In genomic region chr1:2412395-2412772, GRCh38 we compare ENCODE assay signal across 8 cellular contexts. TPM values are rescaled to one million over a fixed set of nuclear protein-coding genes. Genes with fewer than 3 reads are reported as not detected.
DNase-seq lines count a peak whose midpoint lies in the region; ATAC-seq and TF ChIP-seq lines count a peak whose summit lies in the region.

Gene PEX10, minus strand, starts transcription at chr1:2412564. Its CDS starts 62 bp downstream, at chr1:2412502.

- ATAC-seq in GM18502 (IDR thresholded peaks at IDR 0.05; ENCODE audit: poor library complexity, unreplicated experiment) (peak; percentile 86), HG02943 (IDR thresholded peaks at IDR 0.05; ENCODE audit: low read depth, unreplicated experiment) (peak; percentile 77), psoas muscle (peak; percentile 96 to 97 (median 97))

- H3K4me3 ChIP-seq in right atrium auricular region, result peak within 1 kb of the TSS; percentile 76 to 86
- H3K4me3 ChIP-seq in psoas muscle, result peak within 1 kb of the TSS; percentile 100
- H3K4me3 ChIP-seq in urinary bladder (ENCODE audit: low read depth, low read length), result peak within 1 kb of the TSS; percentile 82

- TF ChIP-seq CTCF in right atrium auricular region (IDR thresholded peaks at IDR 0.05) (no peak), psoas muscle (IDR thresholded peaks at IDR 0.05) (no peak)

- H3K9me3 ChIP-seq in right atrium auricular region, result no peaks in the 10 kb centered on the region
- H3K9me3 ChIP-seq in psoas muscle, result no peaks in the 10 kb centered on the region

- WGBS in psoas muscle, 3 donors, result 0% methylated on average over 28 to 55 of the region's 55 CpGs
- under 1% methylated on average over 55 of the region's 55 CpGs for WGBS in urinary bladder

- peak; percentile 95 to 99 for DNase-seq in NCI-H187 (lab: John Stamatoyannopoulos, UW)
- DNase-seq in anterior cingulate cortex (lab: John Stamatoyannopoulos, UW), result peak; percentile 45 to 97 (median 91)
- peak; percentile 95 for DNase-seq in right atrium auricular region (ENCODE audit: low spot score)
- peak; percentile 98 to 99 for DNase-seq in psoas muscle

- intact Hi-C loops in T-helper 2 cell treated with Interferon-gamma antibody and Interleukin-4, amounts not matched to agents 100 ng/mL and 5 ng/mL, for 36 hours (cut with micrococcal nuclease), result loop anchor here (1.0 to 2.0 kb wide), 6 partner anchors 21 to 280 kb away; partner anchors contain the start of genes MORN1, PANK4, PRXL2B and RER1
- intact Hi-C loops in psoas muscle (cut with DNase I), result loop anchor here (5.0 to 10.0 kb wide), 3 partner anchors 115 to 232 kb away; partner anchors contain the start of genes HES5 (in 1 of the 2) and PANK4 (in 1 of the 2)

- no peaks in the 10 kb centered on the region for H3K36me3 ChIP-seq in right atrium auricular region
- H3K36me3 ChIP-seq in psoas muscle (ENCODE audit: insufficient read depth in 1 of 2, low read depth in 1 of 2), result peaks cover 0 to 25% of the 10 kb centered on the region in 2 donors
- no peaks in the 10 kb centered on the region for H3K36me3 ChIP-seq in urinary bladder (ENCODE audit: insufficient read depth)

- H3K27me3 ChIP-seq in right atrium auricular region (no peaks in the 10 kb centered on the region), psoas muscle (ENCODE audit: insufficient read depth in 3 of 3, low read length in 2 of 3) (peaks cover 0 to 13% (median 4%) of the 10 kb centered on the region in 3 donors)

- H3K4me1 ChIP-seq in right atrium auricular region (peaks cover 0 to 32% of the 10 kb centered on the region in 2 donors), psoas muscle (peaks cover 19% of the 10 kb centered on the region), urinary bladder (ENCODE audit: insufficient read depth) (no peaks in the 10 kb centered on the region)

- H3K27ac ChIP-seq in right atrium auricular region, result peak within 1 kb of the TSS; percentile 81 to 84
- peak within 1 kb of the TSS; percentile 91 for H3K27ac ChIP-seq in psoas muscle
- H3K27ac ChIP-seq in urinary bladder (ENCODE audit: low read depth), result peak within 1 kb of the TSS; percentile 80

RNA-seq across cellular contexts. Expression of gene PEX10, which starts in this region (rescaled TPM):
- 12.6 and 13.0 TPM in 2 replicates for total RNA-seq in T-helper 2 cell treated with Interferon-gamma antibody and Interleukin-4, amounts not matched to agents 100 ng/mL and 5 ng/mL, for 36 hours
- total RNA-seq in right atrium auricular region (10 to 100 TPM; 16.2 to 17.4 TPM), psoas muscle (10 to 100 TPM; 14.1 to 19.7 (median 17.1) TPM), urinary bladder (13.9 TPM)
- polyA plus RNA-seq in psoas muscle (10 to 100 TPM; 12.6 to 18.4 (median 16.2) TPM), urinary bladder (22.9 TPM)

Comparison
In these comparisons a context has a peak if more than half of its experiments do, and no peak if none do; other contexts are left out.
1. Peak in every context shown above with its lines: DNase-seq, ATAC-seq, H3K4me3 ChIP-seq and H3K27ac ChIP-seq.